8 cellular contexts compared by ENCODE assay signal in the genomic region with DNA sequence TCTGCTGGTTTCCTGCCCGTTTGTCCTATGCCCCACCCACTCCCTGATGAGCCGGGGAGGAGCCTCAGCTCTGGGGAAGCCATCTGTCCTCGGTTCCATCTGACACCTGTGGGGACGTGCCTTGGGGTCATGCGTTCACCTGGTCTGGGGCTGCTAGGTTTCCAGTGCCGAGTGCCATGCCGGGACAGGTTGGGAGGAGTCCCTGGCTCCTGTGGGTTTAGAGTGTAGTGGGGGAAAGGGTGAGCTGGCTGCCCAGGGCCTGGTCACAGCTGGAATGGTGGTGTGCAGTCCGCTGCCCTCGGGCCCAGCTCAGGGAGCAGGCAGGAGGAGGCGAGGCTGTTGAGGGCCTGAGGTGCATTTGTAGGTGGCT. TPM values are rescaled to one million over a fixed set of nuclear protein-coding genes. Genes with fewer than 3 reads are reported as not detected.
DNase-seq lines count a peak whose midpoint lies in the region; ATAC-seq and TF ChIP-seq lines count a peak whose summit lies in the region.

No MANE protein-coding gene starts in this region.

- peaks cover 11% of the 10 kb centered on the region for H3K36me3 Mint-ChIP-seq in CD4-positive, alpha-beta T cell (ENCODE audit: low read depth)
- peaks cover 10% of the 10 kb centered on the region for H3K36me3 Mint-ChIP-seq in activated T-cell treated with anti-CD3 and anti-CD28 coated beads, Interleukin-2, amount 50 U/mL, for 24 hours (ENCODE audit: low read depth)

- POLR2A ChIA-PET in CD4-positive, alpha-beta T cell (lab: Charles Lee): interaction anchor here (0.9 to 5.1 kb wide), 2 partner anchors 57 to 105 kb away, joined by 3 to 131 read pairs; no protein-coding TSS in a partner anchor

- 30% methylated on average over 10 of the region's 10 CpGs for WGBS in HUES64
- 0% methylated on average over 3 of the region's 10 CpGs; no CpG with 5 or more reads in 1 of the 2 donors for WGBS in gastroesophageal sphincter (ENCODE audit: low coverage in 1 of 2), 2 donors

- H3K27me3 ChIP-seq in CD4-positive, alpha-beta T cell (ENCODE audit: control insufficient read depth, insufficient read depth, low read length): no peaks in the 10 kb centered on the region
- H3K27me3 ChIP-seq in HUES64 (ENCODE audit: insufficient read depth, low read length) (0 out of 2 replicates have a peak, but pooled peaks cover 3% of the 10 kb centered on the region), gastroesophageal sphincter (no peaks in the 10 kb centered on the region), gastrocnemius medialis (no peaks in the 10 kb centered on the region)

- H3K4me1 ChIP-seq in HUES64 (ENCODE audit: insufficient read depth, low read length): no peaks in the 10 kb centered on the region
- peaks cover 3 to 76% (median 35%) of the 10 kb centered on the region in 3 donors for H3K4me1 ChIP-seq in gastroesophageal sphincter
- H3K4me1 ChIP-seq in gastrocnemius medialis: peaks cover 62 to 63% of the 10 kb centered on the region in 2 donors

- intact Hi-C loops in CD4-positive, alpha-beta T cell (cut with DNase I, micrococcal nuclease): no loop called here
- intact Hi-C loops in gastrocnemius medialis (cut with DNase I; ENCODE audit: low total_unique reads): loop anchor here (5.0 to 10.0 kb wide), 3 partner anchors 169 to 437 kb away; a partner anchor contains a TSS

- TF ChIP-seq CTCF in CD4-positive, alpha-beta T cell (IDR thresholded peaks at IDR 0.05): no peak
- TF ChIP-seq CTCF in gastroesophageal sphincter (IDR thresholded peaks at IDR 0.05): no peak
- TF ChIP-seq CTCF in gastrocnemius medialis (IDR thresholded peaks at IDR 0.05 in 4 of 5, conservative IDR thresholded peaks at IDR 0.05 in 1 of 5): no peak

- H3K9me3 Mint-ChIP-seq in CD4-positive, alpha-beta T cell: no peaks in the 10 kb centered on the region
- H3K9me3 Mint-ChIP-seq in activated T-cell treated with anti-CD3 and anti-CD28 coated beads, Interleukin-2, amount 50 U/mL, for 24 hours: no peaks in the 10 kb centered on the region

- no peak overlapping the region for H3K9ac ChIP-seq in HUES64 (ENCODE audit: low read depth, low read length)

- no peak for ATAC-seq in CD4-positive, alpha-beta T cell (ENCODE audit: poor library complexity)
- ATAC-seq in gastroesophageal sphincter: no peak
- ATAC-seq in gastrocnemius medialis: peak; percentile 30 to 34
- no peak for ATAC-seq in GM19395 (IDR thresholded peaks at IDR 0.05; ENCODE audit: unreplicated experiment)

- CTCF ChIA-PET in CD4-positive, alpha-beta T cell (lab: Charles Lee): interaction anchor here (1.2 kb wide), 1 partner anchor 30 kb away, joined by 4 read pairs; no protein-coding TSS in a partner anchor

- peak in 3 of 10 experiments; percentile 12 to 22 (median 13) for DNase-seq in CD4-positive, alpha-beta T cell
- DNase-seq in activated T-cell treated with anti-CD3 and anti-CD28 coated beads, Interleukin-2, amount 50 U/mL, for 24 hours: peak; percentile 50
- DNase-seq in gastrocnemius medialis: peak; percentile 64 to 73
- DNase-seq in activated gamma-delta T cell treated with Interleukin-2 at 50 U/mL for 16 hours: no peak
- DNase-seq in NCI-H774 (lab: John Stamatoyannopoulos, UW): no peak

- H3K4me3 Mint-ChIP-seq in CD4-positive, alpha-beta T cell: peak overlapping the region; percentile 89
- H3K4me3 Mint-ChIP-seq in activated T-cell treated with anti-CD3 and anti-CD28 coated beads, Interleukin-2, amount 50 U/mL, for 24 hours: peak overlapping the region; percentile 89

- no peak for TF ChIP-seq EP300 in gastroesophageal sphincter (IDR thresholded peaks at IDR 0.05)

- H3K36me3 ChIP-seq in HUES64 (ENCODE audit: insufficient read depth, low read length) (no peaks in the 10 kb centered on the region), gastroesophageal sphincter (no peaks in the 10 kb centered on the region), gastrocnemius medialis (no peaks in the 10 kb centered on the region)

- peaks cover 32% of the 10 kb centered on the region for H3K4me1 Mint-ChIP-seq in CD4-positive, alpha-beta T cell (ENCODE audit: low read depth)
- H3K4me1 Mint-ChIP-seq in activated T-cell treated with anti-CD3 and anti-CD28 coated beads, Interleukin-2, amount 50 U/mL, for 24 hours (ENCODE audit: low read depth): peaks cover 42% of the 10 kb centered on the region

- TF ChIP-seq POLR2A in gastroesophageal sphincter (IDR thresholded peaks at IDR 0.05) (no peak), gastrocnemius medialis (IDR thresholded peaks at IDR 0.05) (no peak)

- H3K27me3 Mint-ChIP-seq in CD4-positive, alpha-beta T cell: no peaks in the 10 kb centered on the region
- H3K27me3 Mint-ChIP-seq in activated T-cell treated with anti-CD3 and anti-CD28 coated beads, Interleukin-2, amount 50 U/mL, for 24 hours: no peaks in the 10 kb centered on the region

- in situ Hi-C loops in gastrocnemius medialis (cut with MboI; ENCODE audit: low sequenced_read_pairs in 4 of 4): no loop called here

- peak overlapping the region; percentile 79 for H3K27ac Mint-ChIP-seq in CD4-positive, alpha-beta T cell
- H3K27ac Mint-ChIP-seq in activated T-cell treated with anti-CD3 and anti-CD28 coated beads, Interleukin-2, amount 50 U/mL, for 24 hours: peak overlapping the region; percentile 75

- no peaks in the 10 kb centered on the region for H3K9me3 ChIP-seq in CD4-positive, alpha-beta T cell (ENCODE audit: control insufficient read depth, low read length)
- no peaks in the 10 kb centered on the region for H3K9me3 ChIP-seq in HUES64 (ENCODE audit: insufficient read depth, low read depth, low read length)
- H3K9me3 ChIP-seq in gastroesophageal sphincter: no peaks in the 10 kb centered on the region
- H3K9me3 ChIP-seq in gastrocnemius medialis: no peaks in the 10 kb centered on the region

- H3K4me3 ChIP-seq in HUES64 (ENCODE audit: low read length) (peak overlapping the region; percentile 74), gastroesophageal sphincter (peak overlapping the region; percentile 74 to 89), gastrocnemius medialis (peak overlapping the region; percentile 64 to 91 (median 81))

- no peak overlapping the region for H3K27ac ChIP-seq in CD4-positive, alpha-beta T cell (ENCODE audit: low read depth, low read length)
- H3K27ac ChIP-seq in HUES64 (ENCODE audit: low read depth, low read length): no peak overlapping the region
- H3K27ac ChIP-seq in gastroesophageal sphincter: peak overlapping the region in 3 of 4 donors; percentile 78 to 87 (median 85)
- peak overlapping the region; percentile 87 to 96 (median 92) for H3K27ac ChIP-seq in gastrocnemius medialis

RNA-seq across cellular contexts. Expression of a gene that starts 2.5 kb away (rescaled TPM):
- total RNA-seq in CD4-positive, alpha-beta T cell: 10 to 100 TPM; 41.8 to 42.5 TPM
- polyA plus RNA-seq in HUES64 (2013, experiment 1 of 2): 13.5 TPM
- polyA plus RNA-seq in HUES64 (2013, experiment 2 of 2): 19.5 TPM
- total RNA-seq in gastroesophageal sphincter (10 to 100 TPM; 29.2 to 43.8 (median 38.7) TPM), gastrocnemius medialis (10 to 100 TPM; 40.9 to 61.4 (median 46.4) TPM)

Comparison
In these comparisons a context has a peak if more than half of its experiments do, and no peak if none do; other contexts are left out.
1. ATAC-seq: peak in gastrocnemius medialis (2 of 2); none in CD4-positive, alpha-beta T cell (single experiment), gastroesophageal sphincter (single experiment) and GM19395 (single experiment).
2. DNase-seq: peak in activated T-cell treated with anti-CD3 and anti-CD28 coated beads, Interleukin-2, amount 50 U/mL, for 24 hours (single experiment) and gastrocnemius medialis (2 of 2); none in activated gamma-delta T cell treated with Interleukin-2 at 50 U/mL for 16 hours (single experiment) and NCI-H774 (single experiment).
3. H3K27ac ChIP-seq: peak in gastroesophageal sphincter (3 of 4) and gastrocnemius medialis (4 of 4); none in CD4-positive, alpha-beta T cell (single experiment) and HUES64 (single experiment).
4. Peak in every context shown above with its lines, with median percentiles within 50 percentile points of each other: H3K4me3 ChIP-seq.